ENCODE assay signal across 19 cellular contexts in genomic region chr7:2052657-2053048, GRCh38.
"Had no signal": no experiment of that assay in that cellular context is flagged by ENCODE, and none has a peak within 500 bp of the region (broad histone marks: within the 10 kb centered on the region; RNA-seq: fewer than 3 reads in every experiment).

No MANE protein-coding gene starts in this region.

- H3K36me3 ChIP-seq: adrenal gland, SJCRH30 had no signal

- H3K27ac Mint-ChIP-seq: activated CD8-positive, alpha-beta T cell treated with anti-CD3 and anti-CD28 coated beads for 36 hours; activated naive CD8-positive, alpha-beta T cell treated with anti-CD3 and anti-CD28 coated beads, Interleukin-2, amount 10 ng/mL, durations not matched to agents 7 days and 5 days had no signal

- H3K27me3 ChIP-seq: adrenal gland, SJCRH30 had no signal

- H3K27me3 Mint-ChIP-seq: activated CD8-positive, alpha-beta T cell treated with anti-CD3 and anti-CD28 coated beads for 36 hours; activated naive CD8-positive, alpha-beta T cell treated with anti-CD3 and anti-CD28 coated beads, Interleukin-2, amount 10 ng/mL, durations not matched to agents 7 days and 5 days had no signal

- H3K27ac ChIP-seq: adrenal gland, SJCRH30, VCaP had no signal

- ATAC-seq: activated CD8-positive, alpha-beta T cell treated with anti-CD3 and anti-CD28 coated beads for 36 hours had no signal

- H3K4me1 ChIP-seq: adrenal gland, SJCRH30 had no signal

- DNase-seq: activated CD4-positive, alpha-beta T cell treated with anti-CD3 and anti-CD28 coated beads, Interleukin-2, amount 50 U/mL, for 1 hour; activated CD4-positive, CD25-positive, alpha-beta regulatory T cell; activated CD8-positive, alpha-beta memory T cell treated with anti-CD3 and anti-CD28 coated beads, Interleukin-2, amount 50 U/mL, for 48 hours; activated CD8-positive, alpha-beta T cell treated with anti-CD3 and anti-CD28 coated beads for 36 hours; activated naive CD4-positive, alpha-beta T cell treated with anti-CD3 and anti-CD28 coated beads, Interleukin-2, amount 50 U/mL, for 16 hours; activated naive CD8-positive, alpha-beta T cell treated with anti-CD3 and anti-CD28 coated beads, Interleukin-2, amount 10 ng/mL, durations not matched to agents 7 days and 5 days; activated T-cell treated with anti-CD3 and anti-CD28 coated beads, Interleukin-2, amount 50 U/mL, for 1 hour; adrenal gland; anterior cingulate cortex; caudate nucleus; NCI-H1048; NCI-H1417 treated with DMSO at 0.1 percent for 48 hours; NCI-H1694 treated with DMSO at 0.1 percent for 48 hours; NCI-H524; NCI-H748 treated with DMSO at 0.1 percent for 48 hours; SJCRH30; SK-N-SH; T-helper 1 cell had no signal

- H3K4me3 ChIP-seq: adrenal gland, SJCRH30 had no signal

- H3K9me3 Mint-ChIP-seq: activated CD8-positive, alpha-beta T cell treated with anti-CD3 and anti-CD28 coated beads for 36 hours; activated naive CD8-positive, alpha-beta T cell treated with anti-CD3 and anti-CD28 coated beads, Interleukin-2, amount 10 ng/mL, durations not matched to agents 7 days and 5 days had no signal

- H3K36me3 Mint-ChIP-seq: activated naive CD8-positive, alpha-beta T cell treated with anti-CD3 and anti-CD28 coated beads, Interleukin-2, amount 10 ng/mL, durations not matched to agents 7 days and 5 days had no signal

- H3K4me3 Mint-ChIP-seq: activated CD8-positive, alpha-beta T cell treated with anti-CD3 and anti-CD28 coated beads for 36 hours; activated naive CD8-positive, alpha-beta T cell treated with anti-CD3 and anti-CD28 coated beads, Interleukin-2, amount 10 ng/mL, durations not matched to agents 7 days and 5 days had no signal

- H3K9me3 ChIP-seq: adrenal gland, SJCRH30, SK-N-SH had no signal
